In genomic region chr18:30658306-30658705, GRCh38 we compare ENCODE assay signal across 34 cellular contexts.
"Had no signal": no experiment of that assay in that cellular context is flagged by ENCODE, and none has a peak within 500 bp of the region (broad histone marks: within the 10 kb centered on the region; RNA-seq: fewer than 3 reads in every experiment).

No MANE protein-coding gene starts in this region.

- H3K4me3 ChIP-seq: esophagus squamous epithelium, gastroesophageal sphincter, heart right ventricle, hepatocyte had no signal

- DNase-seq: activated CD4-positive, alpha-beta memory T cell treated with anti-CD3 and anti-CD28 coated beads, Interleukin-2, amount 10 ng/mL, durations not matched to agents 7 days and 5 days; activated CD4-positive, alpha-beta T cell treated with anti-CD3 and anti-CD28 coated beads for 1 hour; activated CD4-positive, alpha-beta T cell treated with anti-CD3 and anti-CD28 coated beads for 4 hours; activated CD4-positive, alpha-beta T cell treated with anti-CD3 and anti-CD28 coated beads, Interleukin-2, amount 10 ng/mL, durations not matched to agents 7 days and 5 days; activated CD4-positive, alpha-beta T cell treated with anti-CD3 and anti-CD28 coated beads, Interleukin-2, amount 50 U/mL, for 4 hours; activated CD8-positive, alpha-beta memory T cell treated with anti-CD3 and anti-CD28 coated beads, Interleukin-2, amount 50 U/mL, for 48 hours; activated effector memory CD4-positive, alpha-beta T cell treated with Interleukin-2 at 50 U/mL for 16 hours; activated gamma-delta T cell treated with Interleukin-2 at 50 U/mL for 16 hours; activated naive CD4-positive, alpha-beta T cell treated with anti-CD3 and anti-CD28 coated beads, Interleukin-2, amount 50 U/mL, for 16 hours; activated naive CD4-positive, alpha-beta T cell treated with Interleukin-2 at 50 U/mL for 16 hours; activated T-cell treated with anti-CD3 and anti-CD28 coated beads for 4 hours; activated T-cell treated with anti-CD3 and anti-CD28 coated beads, Interleukin-2, amount 50 U/mL, for 24 hours; activated T-cell treated with anti-CD3 and anti-CD28 coated beads, Interleukin-2, amount 50 U/mL, for 72 hours; amniotic stem cell; anterior cingulate cortex; brain microvascular endothelial cell; caudate nucleus; cortex of kidney; dermis blood vessel endothelial cell; effector CD4-positive, alpha-beta T cell; effector memory CD8-positive, alpha-beta T cell; esophagus squamous epithelium; foreskin melanocyte; heart right ventricle; T-helper 2 cell had no signal

- FAIRE-seq: astrocyte, colon, TTC549 had no signal

- H3K9me3 ChIP-seq: esophagus squamous epithelium had no signal

- H3K4me2 ChIP-seq: hepatocyte had no signal

- H2AFZ ChIP-seq: hepatocyte had no signal

- H3K4me1 ChIP-seq: esophagus squamous epithelium, gastroesophageal sphincter, heart right ventricle had no signal

- H3K79me2 ChIP-seq: hepatocyte had no signal

- H3K36me3 ChIP-seq: brain microvascular endothelial cell, esophagus squamous epithelium, gastroesophageal sphincter, heart right ventricle had no signal

- ATAC-seq: activated T-cell treated with anti-CD3 and anti-CD28 coated beads, Interleukin-2, amount 50 U/mL, for 72 hours; activated T-helper 17 cell treated with anti-CD3 and anti-CD28 coated beads, Interleukin-2, amount 50 U/mL, for 72 hours; effector memory CD8-positive, alpha-beta T cell; gastroesophageal sphincter; heart right ventricle; WTC11 had no signal

- H3K27me3 ChIP-seq: brain microvascular endothelial cell, esophagus squamous epithelium, gastroesophageal sphincter, heart right ventricle, hepatocyte had no signal

- H3K27ac ChIP-seq: brain microvascular endothelial cell, epithelial cell of prostate, esophagus squamous epithelium, gastroesophageal sphincter, heart right ventricle, hepatocyte, VCaP had no signal
